8 cellular contexts compared by ENCODE assay signal in the genomic region with DNA sequence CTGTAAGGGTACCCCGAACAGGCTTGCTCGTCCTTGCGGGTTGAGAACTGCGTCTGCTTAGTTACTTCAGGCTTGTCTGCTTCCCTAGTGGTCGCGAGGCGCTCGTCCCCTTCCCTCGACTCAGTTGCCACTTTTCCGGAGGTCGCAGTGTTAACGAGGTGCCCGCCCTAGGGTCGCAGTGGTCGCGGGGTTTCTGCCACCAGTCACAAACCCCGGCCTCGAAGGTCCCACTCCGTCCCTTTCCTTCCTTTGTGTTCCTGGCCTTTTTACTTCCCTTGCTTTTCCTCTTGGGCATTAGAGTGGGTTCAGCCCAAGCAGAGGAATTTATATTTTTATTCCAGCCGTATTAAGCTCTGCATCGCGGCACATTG. TPM values are rescaled to one million over a fixed set of nuclear protein-coding genes. Genes with fewer than 3 reads are reported as not detected.
DNase-seq lines count a peak whose midpoint lies in the region; TF ChIP-seq lines count a peak whose summit lies in the region.

No MANE protein-coding gene starts in this region.

- in situ Hi-C loops in GM13976 (cut with MboI; ENCODE audit: low sequenced_read_pairs, unreplicated experiment): no loop called here
- in situ Hi-C loops in ACHN (cut with HindIII; ENCODE audit: low pct_ligation_motif_present, low pct_unique_long_range_greater_than_20kb, low sequenced_read_pairs): no loop called here

- H3K14ac ChIP-seq in neuronal stem cell (ENCODE audit: low read length): peak overlapping the region; percentile 100

- H2BK120ac ChIP-seq in neuronal stem cell (ENCODE audit: low read depth, low read length): peak overlapping the region; percentile 72

- H3K9me3 ChIP-seq in ES-I3 (ENCODE audit: control insufficient read depth, insufficient read depth, low read length): no peaks in the 10 kb centered on the region
- H3K9me3 ChIP-seq in Loucy (ENCODE audit: insufficient read depth, low read depth, low read length): no peaks in the 10 kb centered on the region
- H3K9me3 ChIP-seq in ectodermal cell (ENCODE audit: control insufficient read depth, low read length): no peaks in the 10 kb centered on the region
- H3K9me3 ChIP-seq in neuronal stem cell (replicated peaks in 1 of 2; ENCODE audit: control insufficient read depth in 2 of 2, insufficient read depth in 1 of 2, low read depth in 1 of 2, low read length in 2 of 2): no peaks in the 10 kb centered on the region

- peak overlapping the region; percentile 93 for H3K4me2 ChIP-seq in Loucy (ENCODE audit: low read depth, low read length, poor library complexity, severe bottlenecking)
- peak overlapping the region; percentile 86 for H3K4me2 ChIP-seq in neuronal stem cell (ENCODE audit: insufficient read depth, low read length, poor library complexity, severe bottlenecking)

- no peak overlapping the region for H3K4ac ChIP-seq in neuronal stem cell (ENCODE audit: low read length)

- no peak overlapping the region for H4K8ac ChIP-seq in neuronal stem cell (ENCODE audit: low read depth, low read length)

- H2AK5ac ChIP-seq in neuronal stem cell (ENCODE audit: low read depth, low read length): peak overlapping the region; percentile 86

- H3K79me1 ChIP-seq in neuronal stem cell (ENCODE audit: low read depth, low read length): no peaks in the 10 kb centered on the region

- peak overlapping the region; percentile 99 for H3K23ac ChIP-seq in neuronal stem cell (ENCODE audit: low read depth, low read length, poor library complexity)

- no peak overlapping the region for H2BK15ac ChIP-seq in neuronal stem cell (ENCODE audit: low read length)

- WGBS in ectodermal cell, 2 experiments: 0% methylated on average over 22 of the region's 22 CpGs
- no CpG with 5 or more reads among the region's 22 CpGs for WGBS in neuronal stem cell (ENCODE audit: extremely low coverage in 2 of 2, insufficient read length in 2 of 2, insufficient replicate concordance in 1 of 2), 2 donors

- TF ChIP-seq CTCF in Loucy (conservative IDR thresholded peaks at IDR 0.05; ENCODE audit: low read length) (no peak), GM13976 (IDR thresholded peaks at IDR 0.05; ENCODE audit: borderline replicate concordance, control extremely low read depth, extremely low read depth, insufficient read depth, missing control alignments) (no peak)

- no peaks in the 10 kb centered on the region for H3K9me2 ChIP-seq in Loucy (replicated peaks; ENCODE audit: low read depth, low read length)

- no peaks in the 10 kb centered on the region for H3F3A ChIP-seq in Loucy (ENCODE audit: low read depth)

- no peak overlapping the region for H2BK12ac ChIP-seq in neuronal stem cell (ENCODE audit: low read length)

- H3K36me3 ChIP-seq in ES-I3 (ENCODE audit: insufficient read depth, low read length) (peaks cover 14% of the 10 kb centered on the region), Loucy (ENCODE audit: insufficient read depth, low read length) (peaks cover 11% of the 10 kb centered on the region; the same call in 1 of the 2 replicates), ectodermal cell (ENCODE audit: control insufficient read depth, insufficient read depth, low read length) (peaks cover 14% of the 10 kb centered on the region), neuronal stem cell (replicated peaks in 1 of 2; ENCODE audit: control insufficient read depth in 2 of 2, insufficient read depth in 2 of 2, low read length in 2 of 2) (peaks cover 7 to 28% of the 10 kb centered on the region in 2 donors)

- peaks cover 15% of the 10 kb centered on the region for H4K20me1 ChIP-seq in Loucy (ENCODE audit: insufficient read depth, low read length, poor library complexity, severe bottlenecking)

- DNase-seq in neuronal stem cell (ENCODE audit: low spot score) (no peak), NCI-H2081 treated with DMSO at 0.1 percent for 48 hours (lab: John Stamatoyannopoulos, UW) (no peak), GM13976 (ENCODE audit: low spot score) (no peak), ACHN (no peak), OCI-M2 (lab: John Stamatoyannopoulos, UW; ENCODE audit: unreplicated experiment) (no peak)

- H3K4me1 ChIP-seq in ES-I3 (ENCODE audit: insufficient read depth, low read length) (no peaks in the 10 kb centered on the region), Loucy (ENCODE audit: insufficient read depth, low read length, poor library complexity, severe bottlenecking) (peaks cover 23% of the 10 kb centered on the region), ectodermal cell (ENCODE audit: control insufficient read depth, insufficient read depth, low read length) (peaks cover 5% of the 10 kb centered on the region), neuronal stem cell (ENCODE audit: control insufficient read depth in 2 of 2, insufficient read depth in 1 of 2, low read depth in 1 of 2, low read length in 2 of 2) (no peaks in the 10 kb centered on the region)

- H2BK5ac ChIP-seq in neuronal stem cell (ENCODE audit: low read length): peak overlapping the region; percentile 94

- H3K4me3 ChIP-seq in Loucy (ENCODE audit: low read length, poor library complexity, severe bottlenecking) (peak overlapping the region; percentile 89), ectodermal cell (ENCODE audit: insufficient read depth, low read depth, low read length) (peak overlapping the region; percentile 88), neuronal stem cell (ENCODE audit: low read length in 2 of 2) (peak overlapping the region; percentile 94 to 98)

- H3K9ac ChIP-seq in ES-I3 (ENCODE audit: low read depth, low read length): peak overlapping the region; percentile 98
- H3K9ac ChIP-seq in Loucy (ENCODE audit: low read depth, low read length, poor library complexity, severe bottlenecking): peak overlapping the region; percentile 96
- peak overlapping the region; percentile 100 for H3K9ac ChIP-seq in neuronal stem cell (ENCODE audit: low read depth, low read length, poor library complexity)

- peak overlapping the region; percentile 99 for H2AFZ ChIP-seq in Loucy (ENCODE audit: low read length)
- H2AFZ ChIP-seq in neuronal stem cell (ENCODE audit: low read length): peak overlapping the region; percentile 95

- H3K27ac ChIP-seq in ectodermal cell (ENCODE audit: insufficient read depth, low read depth, low read length, poor library complexity, severe bottlenecking): peak overlapping the region; percentile 100
- H3K27ac ChIP-seq in neuronal stem cell (replicated peaks; ENCODE audit: low read length): peak overlapping the region; percentile 100

- peaks cover 61% of the 10 kb centered on the region for H3K79me2 ChIP-seq in Loucy (ENCODE audit: insufficient read depth, low read length)

- peak overlapping the region; percentile 100 for H3K18ac ChIP-seq in neuronal stem cell (ENCODE audit: low read length)

- no peaks in the 10 kb centered on the region for H3K27me3 ChIP-seq in Loucy (ENCODE audit: insufficient read depth, low read length, poor library complexity, severe bottlenecking)
- H3K27me3 ChIP-seq in ectodermal cell (ENCODE audit: control insufficient read depth, insufficient read depth, low read length, poor library complexity, severe bottlenecking): no peaks in the 10 kb centered on the region
- no peaks in the 10 kb centered on the region for H3K27me3 ChIP-seq in neuronal stem cell (ENCODE audit: control insufficient read depth in 3 of 3, insufficient read depth in 3 of 3, low read depth in 1 of 3, low read length in 3 of 3)

- H4K91ac ChIP-seq in neuronal stem cell (ENCODE audit: low read depth, low read length, poor library complexity): no peak overlapping the region

RNA-seq across cellular contexts. Expression of gene NUP85, which starts 0.3 kb away (rescaled TPM):
- polyA plus RNA-seq in ectodermal cell (2013, experiment 1 of 4): 96.1 TPM
- 91.9 TPM for polyA plus RNA-seq in ectodermal cell (2013, experiment 2 of 4)
- polyA plus RNA-seq in ectodermal cell (2013, experiment 3 of 4): 54.7 TPM
- polyA plus RNA-seq in ectodermal cell (2013, experiment 4 of 4): 57.3 TPM
- polyA plus RNA-seq in neuronal stem cell (2013, experiment 1 of 2): 46.4 TPM
- polyA plus RNA-seq in neuronal stem cell (2013, experiment 2 of 2): 44.0 TPM

RNA-seq across cellular contexts. Expression of gene SUMO2, which starts 23.0 kb away (rescaled TPM):
- 886 TPM for polyA plus RNA-seq in ectodermal cell (2013, experiment 1 of 4)
- polyA plus RNA-seq in ectodermal cell (2013, experiment 2 of 4): 882 TPM
- 670 TPM for polyA plus RNA-seq in ectodermal cell (2013, experiment 3 of 4)
- polyA plus RNA-seq in ectodermal cell (2013, experiment 4 of 4): 770 TPM
- 507 TPM for polyA plus RNA-seq in neuronal stem cell (2013, experiment 1 of 2)
- 553 TPM for polyA plus RNA-seq in neuronal stem cell (2013, experiment 2 of 2)

RNA-seq across cellular contexts. Expression of gene JPT1, which starts 51.5 kb away (rescaled TPM):
- 265 TPM for polyA plus RNA-seq in ectodermal cell (2013, experiment 1 of 4)
- polyA plus RNA-seq in ectodermal cell (2013, experiment 2 of 4): 217 TPM
- 231 TPM for polyA plus RNA-seq in ectodermal cell (2013, experiment 3 of 4)
- 240 TPM for polyA plus RNA-seq in ectodermal cell (2013, experiment 4 of 4)
- 267 TPM for polyA plus RNA-seq in neuronal stem cell (2013, experiment 1 of 2)
- polyA plus RNA-seq in neuronal stem cell (2013, experiment 2 of 2): 277 TPM

RNA-seq across cellular contexts. Expression of gene GGA3, which starts 55.6 kb away (rescaled TPM):
- polyA plus RNA-seq in ectodermal cell (2013, experiment 1 of 4): 60.3 TPM
- polyA plus RNA-seq in ectodermal cell (2013, experiment 2 of 4): 61.8 TPM
- 42.9 TPM for polyA plus RNA-seq in ectodermal cell (2013, experiment 3 of 4)
- 36.8 TPM for polyA plus RNA-seq in ectodermal cell (2013, experiment 4 of 4)
- 32.9 TPM for polyA plus RNA-seq in neuronal stem cell (2013, experiment 1 of 2)
- 31.7 TPM for polyA plus RNA-seq in neuronal stem cell (2013, experiment 2 of 2)

RNA-seq across cellular contexts. Expression of gene MRPS7, which starts 55.9 kb away (rescaled TPM):
- polyA plus RNA-seq in ectodermal cell (2013, experiment 1 of 4): 99.9 TPM
- 102 TPM for polyA plus RNA-seq in ectodermal cell (2013, experiment 2 of 4)
- polyA plus RNA-seq in ectodermal cell (2013, experiment 3 of 4): 86.5 TPM
- 87.3 TPM for polyA plus RNA-seq in ectodermal cell (2013, experiment 4 of 4)
- 45.9 TPM for polyA plus RNA-seq in neuronal stem cell (2013, experiment 1 of 2)
- polyA plus RNA-seq in neuronal stem cell (2013, experiment 2 of 2): 45.2 TPM
